In the genomic region with DNA sequence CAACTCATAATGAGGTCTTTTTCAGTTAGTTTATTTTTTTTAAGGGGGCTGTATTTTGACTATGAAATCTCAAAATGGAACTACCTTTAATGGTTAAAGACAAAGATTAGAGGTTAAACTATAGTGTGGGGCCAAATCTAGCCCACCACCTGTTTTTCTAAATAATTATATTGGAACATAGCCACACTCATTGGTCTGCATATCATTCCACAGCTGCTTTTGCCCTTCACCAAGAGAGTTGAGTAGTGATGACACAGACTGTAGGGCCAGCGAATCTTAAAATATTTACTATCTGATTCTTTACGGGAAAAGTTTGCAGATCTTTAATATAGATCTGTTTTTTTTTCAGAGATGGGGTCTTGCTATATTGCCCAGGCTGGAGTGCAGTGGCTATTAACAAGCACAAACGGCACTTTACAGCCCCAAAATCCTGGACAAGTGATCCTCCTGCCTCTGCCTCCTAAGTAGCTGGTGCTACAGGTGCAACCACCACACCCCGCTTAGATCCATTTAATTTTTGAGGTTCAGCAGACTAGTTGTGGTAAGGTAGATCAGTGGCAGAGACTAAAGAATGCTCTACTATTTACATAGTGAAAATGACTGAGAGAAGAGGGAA, we compare ENCODE assay signal across 28 cellular contexts. TPM values are rescaled to one million over a fixed set of nuclear protein-coding genes. Genes with fewer than 3 reads are reported as not detected.
DNase-seq lines count a peak whose midpoint lies in the region; ATAC-seq and TF ChIP-seq lines count a peak whose summit lies in the region.
"Had no signal": no experiment of that assay in that cellular context is flagged by ENCODE, and none has a peak within 500 bp of the region (broad histone marks: within the 10 kb centered on the region; RNA-seq: fewer than 3 reads in every experiment).

No MANE protein-coding gene starts in this region.

- no peaks in the 10 kb centered on the region for H3K9me3 Mint-ChIP-seq in activated CD4-positive, alpha-beta T cell treated with anti-CD3 and anti-CD28 coated beads for 36 hours (ENCODE audit: low read depth)
- no peaks in the 10 kb centered on the region for H3K9me3 Mint-ChIP-seq in activated CD4-positive, alpha-beta T cell treated with anti-CD3 and anti-CD28 coated beads, Interleukin-2, amount 10 ng/mL, durations not matched to agents 7 days and 5 days
- H3K9me3 Mint-ChIP-seq in CD8-positive, alpha-beta memory T cell: no peaks in the 10 kb centered on the region
- peaks cover 7% of the 10 kb centered on the region for H3K9me3 Mint-ChIP-seq in activated naive CD8-positive, alpha-beta T cell treated with anti-CD3 and anti-CD28 coated beads for 36 hours
- H3K9me3 Mint-ChIP-seq in naive thymus-derived CD8-positive, alpha-beta T cell: no peaks in the 10 kb centered on the region
- H3K9me3 Mint-ChIP-seq: mesothelial cell of epicardium had no signal

- CTCF ChIA-PET in activated CD4-positive, alpha-beta T cell treated with anti-CD3 and anti-CD28 coated beads for 36 hours (lab: Charles Lee): interaction anchor here (0.5 to 1.1 kb wide), 2 partner anchors 14 to 75 kb away, joined by 4 read pairs; no protein-coding TSS in a partner anchor
- CTCF ChIA-PET in activated CD4-positive, alpha-beta T cell treated with anti-CD3 and anti-CD28 coated beads, Interleukin-2, amount 10 ng/mL, durations not matched to agents 7 days and 5 days (lab: Charles Lee): interaction anchor here (1.9 kb wide), 1 partner anchor 16 kb away, joined by 4 read pairs; no protein-coding TSS in a partner anchor
- CTCF ChIA-PET in CD8-positive, alpha-beta memory T cell (lab: Charles Lee): interaction anchor here (1.3 kb wide), 1 partner anchor 65 kb away, joined by 4 read pairs; no protein-coding TSS in a partner anchor

- H3K27me3 ChIP-seq in CD8-positive, alpha-beta memory T cell (ENCODE audit: insufficient read depth, low read length, poor library complexity, severe bottlenecking): no peaks in the 10 kb centered on the region
- H3K27me3 ChIP-seq: brain microvascular endothelial cell, dorsolateral prefrontal cortex, heart right ventricle had no signal

- no peak for TF ChIP-seq CTCF in lower leg skin (IDR thresholded peaks at IDR 0.05)

- H3K27ac Mint-ChIP-seq in activated CD4-positive, alpha-beta T cell treated with anti-CD3 and anti-CD28 coated beads for 36 hours: peak overlapping the region; percentile 56
- H3K27ac Mint-ChIP-seq in activated CD4-positive, alpha-beta T cell treated with anti-CD3 and anti-CD28 coated beads, Interleukin-2, amount 10 ng/mL, durations not matched to agents 7 days and 5 days: no peak overlapping the region
- H3K27ac Mint-ChIP-seq in CD8-positive, alpha-beta memory T cell: peak overlapping the region in 5 of 8 donors; percentile 13 to 70 (median 34)
- H3K27ac Mint-ChIP-seq in activated naive CD8-positive, alpha-beta T cell treated with anti-CD3 and anti-CD28 coated beads for 36 hours: peak overlapping the region; percentile 36
- H3K27ac Mint-ChIP-seq in naive thymus-derived CD8-positive, alpha-beta T cell: peak overlapping the region in 8 of 10 donors; percentile 4 to 85 (median 45)
- H3K27ac Mint-ChIP-seq: mesothelial cell of epicardium, nephron progenitor cell had no signal

- H3K4me3 ChIP-seq in CD8-positive, alpha-beta memory T cell (ENCODE audit: low read length): no peak overlapping the region
- no peak overlapping the region for H3K4me3 ChIP-seq in lower leg skin (ENCODE audit: low read depth, poor library complexity, severe bottlenecking)
- H3K4me3 ChIP-seq: dorsolateral prefrontal cortex, heart right ventricle, thoracic aorta had no signal

- H3K27ac ChIP-seq in CD8-positive, alpha-beta memory T cell (ENCODE audit: low read depth, low read length): no peak overlapping the region
- H3K27ac ChIP-seq: 22Rv1, brain microvascular endothelial cell, dorsolateral prefrontal cortex, heart right ventricle, thoracic aorta had no signal

- H3K36me3 Mint-ChIP-seq in activated CD4-positive, alpha-beta T cell treated with anti-CD3 and anti-CD28 coated beads for 36 hours (ENCODE audit: low read depth): peaks cover 17% of the 10 kb centered on the region
- peaks cover 42% of the 10 kb centered on the region for H3K36me3 Mint-ChIP-seq in activated CD4-positive, alpha-beta T cell treated with anti-CD3 and anti-CD28 coated beads, Interleukin-2, amount 10 ng/mL, durations not matched to agents 7 days and 5 days (ENCODE audit: low read depth)
- peaks cover 5 to 29% (median 7%) of the 10 kb centered on the region in 3 donors for H3K36me3 Mint-ChIP-seq in CD8-positive, alpha-beta memory T cell
- peaks cover 29% of the 10 kb centered on the region for H3K36me3 Mint-ChIP-seq in activated naive CD8-positive, alpha-beta T cell treated with anti-CD3 and anti-CD28 coated beads for 36 hours
- H3K36me3 Mint-ChIP-seq in naive thymus-derived CD8-positive, alpha-beta T cell: peaks cover 0 to 40% (median 6%) of the 10 kb centered on the region in 3 donors

- no peaks in the 10 kb centered on the region for H3K27me3 Mint-ChIP-seq in activated CD4-positive, alpha-beta T cell treated with anti-CD3 and anti-CD28 coated beads for 36 hours
- no peaks in the 10 kb centered on the region for H3K27me3 Mint-ChIP-seq in activated CD4-positive, alpha-beta T cell treated with anti-CD3 and anti-CD28 coated beads, Interleukin-2, amount 10 ng/mL, durations not matched to agents 7 days and 5 days
- H3K27me3 Mint-ChIP-seq in CD8-positive, alpha-beta memory T cell: no peaks in the 10 kb centered on the region
- no peaks in the 10 kb centered on the region for H3K27me3 Mint-ChIP-seq in activated naive CD8-positive, alpha-beta T cell treated with anti-CD3 and anti-CD28 coated beads for 36 hours
- H3K27me3 Mint-ChIP-seq in naive thymus-derived CD8-positive, alpha-beta T cell: no peaks in the 10 kb centered on the region

- WGBS in lower leg skin, 2 donors: 95 to 97% methylated on average over 4 of the region's 4 CpGs

- DNase-seq in activated CD4-positive, alpha-beta T cell treated with anti-CD3 and anti-CD28 coated beads for 36 hours: no peak
- DNase-seq in activated CD4-positive, alpha-beta T cell treated with anti-CD3 and anti-CD28 coated beads, Interleukin-2, amount 10 ng/mL, durations not matched to agents 7 days and 5 days: no peak
- DNase-seq in CD8-positive, alpha-beta memory T cell: no peak
- DNase-seq in activated naive CD8-positive, alpha-beta T cell treated with anti-CD3 and anti-CD28 coated beads for 36 hours: no peak
- DNase-seq in naive thymus-derived CD8-positive, alpha-beta T cell: no peak
- no peak for DNase-seq in lower leg skin (ENCODE audit: low spot score in 2 of 2)
- DNase-seq in COLO829 (ENCODE audit: low spot score): no peak
- DNase-seq: activated CD4-positive, CD25-positive, alpha-beta regulatory T cell treated with anti-CD3 and anti-CD28 coated beads, Interleukin-2, amount 50 U/mL, for 72 hours; activated naive CD4-positive, alpha-beta T cell; amygdala; brain microvascular endothelial cell; DMS153; dorsolateral prefrontal cortex; foreskin melanocyte; heart right ventricle; KG1; kidney; left ventricle myocardium superior; NCI-H1930; NCI-H524 treated with DMSO at 0.1 percent for 48 hours; nephron progenitor cell; NK-92 treated with Interleukin-12 subunit alpha and Interleukin-12 subunit beta, amount 100 ng/mL, for 24 hours; stimulated activated CD4-positive, alpha-beta T cell treated with anti-CD3 and anti-CD28 coated beads, Interleukin-15, amount 100 ng/mL, for 24 hours; stimulated activated naive CD4-positive, alpha-beta T cell had no signal

- H3K4me1 Mint-ChIP-seq in activated CD4-positive, alpha-beta T cell treated with anti-CD3 and anti-CD28 coated beads for 36 hours: peaks cover 84% of the 10 kb centered on the region
- H3K4me1 Mint-ChIP-seq in activated CD4-positive, alpha-beta T cell treated with anti-CD3 and anti-CD28 coated beads, Interleukin-2, amount 10 ng/mL, durations not matched to agents 7 days and 5 days: peaks cover 58% of the 10 kb centered on the region
- peaks cover 75 to 94% (median 91%) of the 10 kb centered on the region in 3 donors for H3K4me1 Mint-ChIP-seq in CD8-positive, alpha-beta memory T cell
- peaks cover 76% of the 10 kb centered on the region for H3K4me1 Mint-ChIP-seq in activated naive CD8-positive, alpha-beta T cell treated with anti-CD3 and anti-CD28 coated beads for 36 hours
- peaks cover 30 to 94% (median 81%) of the 10 kb centered on the region in 4 donors for H3K4me1 Mint-ChIP-seq in naive thymus-derived CD8-positive, alpha-beta T cell

- H3K4me3 Mint-ChIP-seq in activated CD4-positive, alpha-beta T cell treated with anti-CD3 and anti-CD28 coated beads for 36 hours: no peak overlapping the region
- no peak overlapping the region for H3K4me3 Mint-ChIP-seq in activated CD4-positive, alpha-beta T cell treated with anti-CD3 and anti-CD28 coated beads, Interleukin-2, amount 10 ng/mL, durations not matched to agents 7 days and 5 days
- peak overlapping the region in 4 of 7 donors; percentile 4 to 24 (median 12) for H3K4me3 Mint-ChIP-seq in CD8-positive, alpha-beta memory T cell
- H3K4me3 Mint-ChIP-seq in activated naive CD8-positive, alpha-beta T cell treated with anti-CD3 and anti-CD28 coated beads for 36 hours: no peak overlapping the region
- H3K4me3 Mint-ChIP-seq in naive thymus-derived CD8-positive, alpha-beta T cell: peak overlapping the region in 5 of 10 donors; percentile 0 to 55 (median 27)
- H3K4me3 Mint-ChIP-seq: mesothelial cell of epicardium, nephron progenitor cell had no signal

- H3K4me1 ChIP-seq in CD8-positive, alpha-beta memory T cell (ENCODE audit: insufficient read depth, low read length): peaks cover 57% of the 10 kb centered on the region

- no peak for ATAC-seq in activated CD4-positive, alpha-beta T cell treated with anti-CD3 and anti-CD28 coated beads for 36 hours
- no peak for ATAC-seq in naive thymus-derived CD8-positive, alpha-beta T cell
- ATAC-seq in GM19351 (IDR thresholded peaks at IDR 0.05; ENCODE audit: unreplicated experiment): no peak
- ATAC-seq: heart right ventricle, left ventricle myocardium superior had no signal

- no peaks in the 10 kb centered on the region for H3K9me3 ChIP-seq in CD8-positive, alpha-beta memory T cell (ENCODE audit: low read length)
- H3K9me3 ChIP-seq: heart right ventricle, thoracic aorta had no signal

- H3K36me3 ChIP-seq in CD8-positive, alpha-beta memory T cell (ENCODE audit: insufficient read depth, low read length): no peaks in the 10 kb centered on the region
- H3K36me3 ChIP-seq: brain microvascular endothelial cell, thoracic aorta had no signal

- TF ChIP-seq POLR2A in lower leg skin (IDR thresholded peaks at IDR 0.05): no peak

- intact Hi-C loops in activated CD4-positive, alpha-beta T cell treated with anti-CD3 and anti-CD28 coated beads for 36 hours (cut with DNase I, micrococcal nuclease): no loop called here
- intact Hi-C loops in lower leg skin (cut with DNase I; ENCODE audit: low total_unique reads): no loop called here

- POLR2A ChIA-PET in activated CD4-positive, alpha-beta T cell treated with anti-CD3 and anti-CD28 coated beads for 36 hours (lab: Charles Lee): interaction anchor here (0.7 kb wide), 1 partner anchor 14 kb away, joined by 4 read pairs; no protein-coding TSS in a partner anchor
- POLR2A ChIA-PET in activated CD4-positive, alpha-beta T cell treated with anti-CD3 and anti-CD28 coated beads, Interleukin-2, amount 10 ng/mL, durations not matched to agents 7 days and 5 days (lab: Charles Lee): no interaction called here
- POLR2A ChIA-PET in CD8-positive, alpha-beta memory T cell (lab: Charles Lee): no interaction called here
- POLR2A ChIA-PET in naive thymus-derived CD8-positive, alpha-beta T cell (lab: Charles Lee): no interaction called here

RNA-seq across cellular contexts. Expression of a gene that starts 25.8 kb away (rescaled TPM):
- total RNA-seq in activated CD4-positive, alpha-beta T cell treated with anti-CD3 and anti-CD28 coated beads for 36 hours: 10 to 100 TPM; 28.8 to 31.0 TPM
- 10 to 100 TPM; 47.6 to 54.2 TPM for total RNA-seq in activated CD4-positive, alpha-beta T cell treated with anti-CD3 and anti-CD28 coated beads, Interleukin-2, amount 10 ng/mL, durations not matched to agents 7 days and 5 days
- total RNA-seq in CD8-positive, alpha-beta memory T cell: 10 to 100 TPM; 40.9 to 41.3 TPM
- polyA plus RNA-seq in CD8-positive, alpha-beta memory T cell: 45.3 TPM
- total RNA-seq in activated naive CD8-positive, alpha-beta T cell treated with anti-CD3 and anti-CD28 coated beads for 36 hours: 10 to 100 TPM; 32.1 to 33.1 TPM
- total RNA-seq in naive thymus-derived CD8-positive, alpha-beta T cell: 100 to 1,000 TPM; 128 to 131 TPM
- 10 to 100 TPM; 36.9 to 48.5 (median 46.2) TPM for polyA plus RNA-seq in naive thymus-derived CD8-positive, alpha-beta T cell
- total RNA-seq in lower leg skin: 10 to 100 TPM; 33.9 to 42.3 (median 36.8) TPM

Comparison
In these comparisons a context has a peak if more than half of its experiments do, and no peak if none do; other contexts are left out.
1. H3K4me3 Mint-ChIP-seq: peak in CD8-positive, alpha-beta memory T cell (4 of 7); none in activated CD4-positive, alpha-beta T cell treated with anti-CD3 and anti-CD28 coated beads for 36 hours (single experiment), activated CD4-positive, alpha-beta T cell treated with anti-CD3 and anti-CD28 coated beads, Interleukin-2, amount 10 ng/mL, durations not matched to agents 7 days and 5 days (single experiment) and activated naive CD8-positive, alpha-beta T cell treated with anti-CD3 and anti-CD28 coated beads for 36 hours (single experiment).